In genomic region chr17:79187186-79187585, GRCh38 we compare ENCODE assay signal across 4 cellular contexts.
"Had no signal": no experiment of that assay in that cellular context is flagged by ENCODE, and none has a peak within 500 bp of the region (broad histone marks: within the 10 kb centered on the region; RNA-seq: fewer than 3 reads in every experiment).

No MANE protein-coding gene starts in this region.

- DNase-seq: GOT3, HCEC 1CT had no signal

- H3K9ac ChIP-seq: GM23248 had no signal

- H2AFZ ChIP-seq: GM23248 had no signal

- H3K4me3 ChIP-seq: GM23248 had no signal

- H3K27ac ChIP-seq: GM23248, HL-60 had no signal
